ENCODE assay signal across 17 cellular contexts in the genomic region with DNA sequence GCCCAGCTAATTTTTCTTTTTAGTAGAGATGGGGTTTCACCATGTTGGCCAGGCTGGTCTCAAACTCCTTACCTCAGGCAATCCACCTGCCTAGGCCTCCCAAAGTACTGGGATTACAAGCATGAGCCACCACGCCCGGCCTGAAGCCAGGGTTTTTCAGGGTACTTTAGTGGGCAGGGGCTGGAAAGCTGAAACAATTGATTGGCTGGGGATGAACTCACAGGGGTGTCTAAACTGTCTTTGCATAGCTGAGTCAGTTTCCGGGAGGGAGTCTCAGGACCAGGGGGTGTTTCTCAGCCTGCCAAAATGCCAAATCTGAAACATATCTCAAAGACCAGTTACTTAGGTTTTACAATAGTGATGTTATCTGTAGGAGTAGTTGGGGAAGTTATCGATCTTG. TPM values are rescaled to one million over a fixed set of nuclear protein-coding genes. Genes with fewer than 3 reads are reported as not detected.
DNase-seq lines count a peak whose midpoint lies in the region; ATAC-seq and TF ChIP-seq lines count a peak whose summit lies in the region.
"Had no signal": no experiment of that assay in that cellular context is flagged by ENCODE, and none has a peak within 500 bp of the region (broad histone marks: within the 10 kb centered on the region; RNA-seq: fewer than 3 reads in every experiment).

No MANE protein-coding gene starts in this region.

- in situ Hi-C loops in GM23248 (cut with MboI): loop anchor here (25.0 kb wide), 1 partner anchor 98 kb away; the partner anchor contains the start of gene PCA3

- H3K9me2 ChIP-seq in PC-3 (replicated peaks; ENCODE audit: low read length): no peaks in the 10 kb centered on the region
- H3K9me2 ChIP-seq in GM23248 (ENCODE audit: insufficient read depth): no peaks in the 10 kb centered on the region

- H3K36me3 ChIP-seq in PC-3 (ENCODE audit: low read depth, low read length): no peaks in the 10 kb centered on the region
- H3K36me3 ChIP-seq in neural progenitor cell: no peaks in the 10 kb centered on the region
- no peaks in the 10 kb centered on the region for H3K36me3 ChIP-seq in GM23248 (ENCODE audit: low read depth)

- no peaks in the 10 kb centered on the region for H3K79me2 ChIP-seq in PC-3 (ENCODE audit: low read length)
- H3K79me2 ChIP-seq in neural progenitor cell (ENCODE audit: low read depth): no peaks in the 10 kb centered on the region
- no peaks in the 10 kb centered on the region for H3K79me2 ChIP-seq in GM23248 (ENCODE audit: insufficient read depth)

- H3K4me1 ChIP-seq in PC-3 (ENCODE audit: insufficient read depth, low read length) (peaks cover 12% of the 10 kb centered on the region; the same call in 1 of the 2 replicates), neural progenitor cell (peaks cover 6% of the 10 kb centered on the region), GM23248 (ENCODE audit: insufficient read depth) (0 out of 2 replicates have a peak, but pooled peaks cover 4% of the 10 kb centered on the region)

- H3K4me2 ChIP-seq in PC-3 (ENCODE audit: low read length): peak overlapping the region; percentile 24
- no peak overlapping the region for H3K4me2 ChIP-seq in neural progenitor cell
- H3K4me2 ChIP-seq in GM23248 (ENCODE audit: unreplicated experiment): no peak overlapping the region
- H3K4me2 ChIP-seq: GM23338 had no signal

- H3F3A ChIP-seq in PC-3 (ENCODE audit: low read length, unreplicated experiment): no peaks in the 10 kb centered on the region
- no peaks in the 10 kb centered on the region for H3F3A ChIP-seq in neural progenitor cell (ENCODE audit: low read depth)
- H3F3A ChIP-seq in GM23248 (ENCODE audit: insufficient read depth): no peaks in the 10 kb centered on the region

- CTCF ChIA-PET in PC-3 (lab: Charles Lee): no interaction called here

- H3K36me3 Mint-ChIP-seq in neural progenitor cell: no peaks in the 10 kb centered on the region
- H3K36me3 Mint-ChIP-seq: CD14-positive monocyte; CD8-positive, alpha-beta memory T cell had no signal

- DNase-seq in Daoy (ENCODE audit: low read depth): peak; percentile 51
- peak; percentile 56 for DNase-seq in HT1080 (ENCODE audit: low read depth)
- peak; percentile 63 for DNase-seq in PC-3
- DNase-seq in neural progenitor cell (ENCODE audit: low spot score): no peak
- DNase-seq in NCI-H2107 treated with DMSO at 0.1 percent for 48 hours (lab: John Stamatoyannopoulos, UW; ENCODE audit: unreplicated experiment): no peak
- DNase-seq in GM23248: no peak
- DNase-seq in Right ventricle myocardium inferior (ENCODE audit: missing footprints): no peak
- no peak for DNase-seq in CD1c-positive myeloid dendritic cell (ENCODE audit: extremely low spot score)
- DNase-seq: CD8-positive, alpha-beta memory T cell; DMS53; H7 had no signal

- TF ChIP-seq CTCF in PC-3 (conservative IDR thresholded peaks at IDR 0.05; ENCODE audit: low read depth, low read length): no peak
- TF ChIP-seq CTCF in neural progenitor cell (IDR thresholded peaks at IDR 0.05): no peak

- H3K9me3 ChIP-seq in PC-3 (ENCODE audit: low read length): no peaks in the 10 kb centered on the region
- no peaks in the 10 kb centered on the region for H3K9me3 ChIP-seq in neural progenitor cell (ENCODE audit: low read depth)
- no peaks in the 10 kb centered on the region for H3K9me3 ChIP-seq in GM23248 (ENCODE audit: low read depth)

- H2AFZ ChIP-seq in PC-3 (ENCODE audit: low read length) (0 out of 2 replicates have a peak overlapping the region, but pooled peaks have one; percentile 12), neural progenitor cell (replicated peaks) (peak overlapping the region; percentile 54), GM23248 (no peak overlapping the region)
- H2AFZ ChIP-seq: GM23338 had no signal

- peaks cover 7% of the 10 kb centered on the region for H3K27me3 Mint-ChIP-seq in neural progenitor cell (ENCODE audit: insufficient read depth, low read depth)

- H3K4me1 Mint-ChIP-seq in neural progenitor cell: peaks cover 30% of the 10 kb centered on the region
- H3K4me1 Mint-ChIP-seq: CD14-positive monocyte; CD8-positive, alpha-beta memory T cell had no signal

- H3K27ac Mint-ChIP-seq in neural progenitor cell: no peak overlapping the region
- H3K27ac Mint-ChIP-seq: CD14-positive monocyte; CD8-positive, alpha-beta memory T cell; GM23338 had no signal

- POLR2A ChIA-PET in PC-3 (lab: Charles Lee; ENCODE audit: unreplicated experiment): no interaction called here

- H3K9ac ChIP-seq in PC-3 (ENCODE audit: low read length) (no peak overlapping the region), neural progenitor cell (no peak overlapping the region), GM23248 (no peak overlapping the region)

- no peaks in the 10 kb centered on the region for H3K27me3 ChIP-seq in PC-3 (ENCODE audit: low read length)
- no peaks in the 10 kb centered on the region for H3K27me3 ChIP-seq in neural progenitor cell
- no peaks in the 10 kb centered on the region for H3K27me3 ChIP-seq in GM23248 (replicated peaks; ENCODE audit: insufficient read depth)

- H3K4me3 Mint-ChIP-seq in neural progenitor cell: no peak overlapping the region
- H3K4me3 Mint-ChIP-seq: CD14-positive monocyte; CD8-positive, alpha-beta memory T cell; GM23338 had no signal

- no peaks in the 10 kb centered on the region for H3K9me3 Mint-ChIP-seq in neural progenitor cell

- intact Hi-C loops in PC-3 (cut with micrococcal nuclease): no loop called here
- intact Hi-C loops in Right ventricle myocardium inferior (cut with DNase I): no loop called here

- H3K27ac ChIP-seq in PC-3 (ENCODE audit: low read length): peak overlapping the region; percentile 37
- no peak overlapping the region for H3K27ac ChIP-seq in neural progenitor cell
- H3K27ac ChIP-seq in GM23248: no peak overlapping the region
- H3K27ac ChIP-seq: HL-60 had no signal

- no peak overlapping the region for H3K4me3 ChIP-seq in PC-3 (ENCODE audit: low read length)
- H3K4me3 ChIP-seq in neural progenitor cell: no peak overlapping the region
- H3K4me3 ChIP-seq in GM23248: no peak overlapping the region
- H3K4me3 ChIP-seq: GM23338, K562 had no signal

- no TSS peak for BruUV-seq in PC-3 (replicated peaks; lab: Mats Ljungman, UMichigan)

- H4K20me1 ChIP-seq in PC-3 (ENCODE audit: low read length) (no peaks in the 10 kb centered on the region), neural progenitor cell (ENCODE audit: low read depth) (no peaks in the 10 kb centered on the region), GM23248 (ENCODE audit: insufficient read depth) (no peaks in the 10 kb centered on the region)

- 87 to 90% methylated on average over 4 of the region's 4 CpGs for WGBS in GM23248 (ENCODE audit: low coverage in 1 of 2, low lambda C conversion rate in 2 of 2, missing lambda C conversion rate in 2 of 2), 2 experiments

- ATAC-seq in PC-3: peak; percentile 60; the same call in 1 of the 2 replicates
- no peak for ATAC-seq in Right ventricle myocardium inferior
- ATAC-seq: GM23338, K562 had no signal

RNA-seq across cellular contexts. Expression of gene PRUNE2, which starts 46.1 kb away (rescaled TPM):
- total RNA-seq in Daoy (2014; rRNA removed; shearing (Covaris generic)): 2.0 and 5.6 TPM in 2 replicates
- total RNA-seq in HT1080 (2014; rRNA removed; shearing (Covaris generic)): 0.50 and 0.59 TPM in 2 replicates
- polyA plus RNA-seq in HT1080 (2015; cell fraction: cytosol; rRNA removed): 0.36 and 0.55 TPM in 2 replicates
- polyA plus RNA-seq in HT1080 (2015; cell fraction: nucleus; rRNA removed): 0.74 and 1.3 TPM in 2 replicates
- total RNA-seq in PC-3 (2014; rRNA removed) (not detected in 2 replicates), neural progenitor cell (ENCODE audit: low replicate concordance) (18.4 and 28.2 TPM in 2 replicates), Right ventricle myocardium inferior (1.9 TPM)
- total RNA-seq in GM23248 (2014; rRNA removed; shearing (Covaris generic)): 6.8 and 8.8 TPM in 2 replicates
- polyA plus RNA-seq in GM23248 (2016; fragmentation: Nextera tagmentation; extraction: Ambion mirVana): 2.0 and 2.8 TPM in 2 replicates
- total RNA-seq: A673, G401 had no signal

Comparison
In these comparisons a context has a peak if more than half of its experiments do, and no peak if none do; other contexts are left out.
1. DNase-seq: peak in Daoy (single experiment), HT1080 (single experiment) and PC-3 (single experiment); none in neural progenitor cell (single experiment), NCI-H2107 treated with DMSO at 0.1 percent for 48 hours (single experiment), GM23248 (single experiment), Right ventricle myocardium inferior (single experiment) and CD1c-positive myeloid dendritic cell (single experiment).